Comparison of ENCODE assay signal across 30 cellular contexts in genomic region chr6:17565399-17565798, GRCh38.
"Had no signal": no experiment of that assay in that cellular context is flagged by ENCODE, and none has a peak within 500 bp of the region (broad histone marks: within the 10 kb centered on the region; RNA-seq: fewer than 3 reads in every experiment).

No MANE protein-coding gene starts in this region.

- H3K4me1 Mint-ChIP-seq: activated B cell treated with CpG ODN at 0.5 μM for 24 hours; activated CD4-positive, alpha-beta T cell treated with anti-CD3 and anti-CD28 coated beads, Interleukin-2, amount 10 ng/mL, durations not matched to agents 24 days and 14 days; activated CD8-positive, alpha-beta memory T cell treated with anti-CD3 and anti-CD28 coated beads, Interleukin-2, amount 10 ng/mL, durations not matched to agents 7 days and 5 days; activated naive CD8-positive, alpha-beta T cell treated with anti-CD3 and anti-CD28 coated beads, Interleukin-2, amount 50 U/mL, for 24 hours; brain; central memory CD8-positive, alpha-beta T cell; T-cell had no signal

- H3K27ac ChIP-seq: SK-N-MC had no signal

- H3K27ac Mint-ChIP-seq: activated B cell treated with CpG ODN at 0.5 μM for 24 hours; activated CD4-positive, alpha-beta T cell treated with anti-CD3 and anti-CD28 coated beads, Interleukin-2, amount 10 ng/mL, durations not matched to agents 24 days and 14 days; activated CD8-positive, alpha-beta memory T cell treated with anti-CD3 and anti-CD28 coated beads, Interleukin-2, amount 10 ng/mL, durations not matched to agents 7 days and 5 days; activated naive CD4-positive, alpha-beta T cell treated with anti-CD3 and anti-CD28 coated beads, Interleukin-2, amount 50 U/mL, for 72 hours; activated naive CD8-positive, alpha-beta T cell treated with anti-CD3 and anti-CD28 coated beads, Interleukin-2, amount 50 U/mL, for 24 hours; activated T-cell treated with anti-CD3 and anti-CD28 coated beads, Interleukin-2, amount 50 U/mL, for 24 hours; brain; T-cell had no signal

- H3K4me3 ChIP-seq: SK-N-MC had no signal

- DNase-seq: activated B cell treated with CpG ODN at 0.5 μM for 24 hours; activated CD4-positive, alpha-beta T cell treated with anti-CD3 and anti-CD28 coated beads for 1 hour; activated CD4-positive, alpha-beta T cell treated with anti-CD3 and anti-CD28 coated beads, Interleukin-2, amount 10 ng/mL, durations not matched to agents 24 days and 14 days; activated CD4-positive, alpha-beta T cell treated with anti-CD3 and anti-CD28 coated beads, Interleukin-2, amount 50 U/mL, for 48 hours; activated CD8-positive, alpha-beta memory T cell treated with anti-CD3 and anti-CD28 coated beads, Interleukin-2, amount 10 ng/mL, durations not matched to agents 7 days and 5 days; activated effector memory CD4-positive, alpha-beta T cell treated with anti-CD3 and anti-CD28 coated beads, Interleukin-2, amount 50 U/mL, for 16 hours; activated naive CD4-positive, alpha-beta T cell treated with Interleukin-2 at 50 U/mL for 16 hours; activated naive CD8-positive, alpha-beta T cell treated with anti-CD3 and anti-CD28 coated beads, Interleukin-2, amount 50 U/mL, for 24 hours; activated T-cell treated with anti-CD3 and anti-CD28 coated beads, Interleukin-2, amount 50 U/mL, for 24 hours; amniotic stem cell; MM.1S; NCI-H1105; NCI-H1436 treated with DMSO at 0.1 percent for 48 hours; NCI-H187 treated with DMSO at 0.1 percent for 48 hours; NCI-H2081 treated with DMSO at 0.1 percent for 48 hours; NCI-H2171; NCI-H2227 treated with DMSO at 0.1 percent for 48 hours; NCI-H526; NCI-H82; OCI-M1; RPMI8226; T-cell; T-helper 2 cell; T1000 had no signal

- H3K9me3 Mint-ChIP-seq: central memory CD8-positive, alpha-beta T cell had no signal

- H3K4me3 Mint-ChIP-seq: activated B cell treated with CpG ODN at 0.5 μM for 24 hours; activated CD4-positive, alpha-beta T cell treated with anti-CD3 and anti-CD28 coated beads, Interleukin-2, amount 10 ng/mL, durations not matched to agents 24 days and 14 days; activated CD8-positive, alpha-beta memory T cell treated with anti-CD3 and anti-CD28 coated beads, Interleukin-2, amount 10 ng/mL, durations not matched to agents 7 days and 5 days; activated naive CD8-positive, alpha-beta T cell treated with anti-CD3 and anti-CD28 coated beads, Interleukin-2, amount 50 U/mL, for 24 hours; activated T-cell treated with anti-CD3 and anti-CD28 coated beads, Interleukin-2, amount 50 U/mL, for 24 hours; brain; central memory CD8-positive, alpha-beta T cell; T-cell had no signal

- ATAC-seq: activated CD8-positive, alpha-beta memory T cell treated with anti-CD3 and anti-CD28 coated beads, Interleukin-2, amount 10 ng/mL, durations not matched to agents 7 days and 5 days; activated naive CD4-positive, alpha-beta T cell treated with anti-CD3 and anti-CD28 coated beads, Interleukin-2, amount 50 U/mL, for 72 hours; activated naive CD8-positive, alpha-beta T cell treated with anti-CD3 and anti-CD28 coated beads, Interleukin-2, amount 50 U/mL, for 24 hours; Panc1; Right ventricle myocardium inferior; T-cell had no signal
